8 cellular contexts compared by ENCODE assay signal in the genomic region with DNA sequence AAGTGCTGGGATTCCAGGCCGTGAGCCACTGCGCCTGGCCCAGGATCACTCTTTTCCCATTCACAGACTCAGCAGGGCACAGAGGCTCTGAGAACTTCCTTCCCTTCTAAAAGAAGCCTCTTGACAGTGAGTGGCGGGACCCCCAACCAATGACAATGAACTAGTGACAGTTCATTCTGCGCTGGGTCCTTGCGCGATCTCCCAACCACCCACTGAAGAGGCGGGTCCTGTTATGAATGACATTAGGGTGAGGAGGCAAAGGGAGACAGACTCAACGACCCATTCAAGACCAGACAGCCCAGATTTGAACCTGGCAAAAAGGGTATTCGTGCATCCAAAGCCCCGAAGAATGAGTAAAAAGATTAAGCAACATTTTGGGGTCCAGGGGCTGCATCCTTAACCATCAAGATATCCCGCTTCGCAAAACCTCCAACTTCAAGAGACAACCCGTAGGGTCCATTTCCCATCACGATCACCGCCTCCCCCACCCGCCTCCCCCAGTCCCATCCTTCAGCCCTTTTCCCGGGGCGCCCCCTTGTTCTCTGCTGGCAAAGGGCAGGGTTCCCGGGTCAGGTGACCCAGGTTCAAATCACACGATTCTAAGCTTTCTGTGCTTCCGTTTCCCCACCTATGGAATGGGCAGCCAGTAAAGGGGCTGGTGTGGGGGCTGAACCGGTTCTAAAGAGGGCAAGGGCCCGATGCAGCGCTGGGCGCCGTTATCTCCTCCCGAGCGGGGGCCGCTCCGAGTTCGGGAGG. TPM values are rescaled to one million over a fixed set of nuclear protein-coding genes. Genes with fewer than 3 reads are reported as not detected.
DNase-seq lines count a peak whose midpoint lies in the region; ATAC-seq lines count a peak whose summit lies in the region.

No MANE protein-coding gene starts in this region.

- peak; percentile 7 for ATAC-seq in GM21528 (IDR thresholded peaks at IDR 0.05; ENCODE audit: low FRiP score, unreplicated experiment)

- DNase-seq in COLO668 (lab: John Stamatoyannopoulos, UW; ENCODE audit: unreplicated experiment) (peak; percentile 63), SHP77 treated with DMSO at 0.1 percent for 48 hours (lab: John Stamatoyannopoulos, UW) (peak; percentile 47), glomerular endothelial cell (ENCODE audit: extremely low read depth, low read depth, low spot score) (peak; percentile 76), nucleus accumbens (lab: John Stamatoyannopoulos, UW) (peak; percentile 3 to 94 (median 74)), superior temporal gyrus (ENCODE audit: extremely low spot score) (peak; percentile 82)
- peak; percentile 93 for DNase-seq in activated naive CD4-positive, alpha-beta T cell treated with anti-CD3 and anti-CD28 coated beads, Interleukin-2, amount 10 ng/mL, durations not matched to agents 7 days and 5 days

- CTCF ChIA-PET in activated naive CD4-positive, alpha-beta T cell treated with anti-CD3 and anti-CD28 coated beads, Interleukin-2, amount 10 ng/mL, durations not matched to agents 7 days and 5 days (lab: Charles Lee): no interaction called here

- H3K27me3 Mint-ChIP-seq in activated naive CD4-positive, alpha-beta T cell treated with anti-CD3 and anti-CD28 coated beads, Interleukin-2, amount 10 ng/mL, durations not matched to agents 7 days and 5 days: no peaks in the 10 kb centered on the region

- H3K4me1 Mint-ChIP-seq in activated naive CD4-positive, alpha-beta T cell treated with anti-CD3 and anti-CD28 coated beads, Interleukin-2, amount 10 ng/mL, durations not matched to agents 7 days and 5 days: peaks cover 45% of the 10 kb centered on the region

- H3K27ac Mint-ChIP-seq in activated naive CD4-positive, alpha-beta T cell treated with anti-CD3 and anti-CD28 coated beads, Interleukin-2, amount 10 ng/mL, durations not matched to agents 7 days and 5 days: peak overlapping the region; percentile 93

- H3K36me3 ChIP-seq in KOPT-K1 (ENCODE audit: insufficient read depth, low read length): peaks cover 66% of the 10 kb centered on the region

- H3K9me3 ChIP-seq in KOPT-K1 (ENCODE audit: insufficient read depth, low read length, poor library complexity, severe bottlenecking): peaks cover 4% of the 10 kb centered on the region

- H3K27ac ChIP-seq in KOPT-K1 (ENCODE audit: low read depth, low read length, poor library complexity, severe bottlenecking): peak overlapping the region; percentile 98

- H3K9me3 Mint-ChIP-seq in activated naive CD4-positive, alpha-beta T cell treated with anti-CD3 and anti-CD28 coated beads, Interleukin-2, amount 10 ng/mL, durations not matched to agents 7 days and 5 days: no peaks in the 10 kb centered on the region

- H3K36me3 Mint-ChIP-seq in activated naive CD4-positive, alpha-beta T cell treated with anti-CD3 and anti-CD28 coated beads, Interleukin-2, amount 10 ng/mL, durations not matched to agents 7 days and 5 days: peaks cover 38% of the 10 kb centered on the region

- peak overlapping the region; percentile 96 for H3K4me3 Mint-ChIP-seq in activated naive CD4-positive, alpha-beta T cell treated with anti-CD3 and anti-CD28 coated beads, Interleukin-2, amount 10 ng/mL, durations not matched to agents 7 days and 5 days

RNA-seq across cellular contexts. Expression of a gene that starts 0.7 kb away (rescaled TPM):
- 34.8 and 38.9 TPM in 2 replicates for total RNA-seq in glomerular endothelial cell

RNA-seq across cellular contexts. Expression of a gene that starts 0.8 kb away (rescaled TPM):
- 40.0 and 41.1 TPM in 2 replicates for total RNA-seq in glomerular endothelial cell

RNA-seq across cellular contexts. Expression of a gene that starts 31.2 kb away (rescaled TPM):
- 6.1 and 6.8 TPM in 2 replicates for total RNA-seq in glomerular endothelial cell

Comparison
In these comparisons a context has a peak if more than half of its experiments do, and no peak if none do; other contexts are left out.
1. Peak in every context shown above with its lines: DNase-seq, ATAC-seq and H3K27ac ChIP-seq.